8 cellular contexts compared by ENCODE assay signal in genomic region chrX:129737921-129738320, GRCh38. TPM values are rescaled to one million over a fixed set of nuclear protein-coding genes. Genes with fewer than 3 reads are reported as not detected.
DNase-seq lines count a peak whose midpoint lies in the region; ATAC-seq, FAIRE-seq and TF ChIP-seq lines count a peak whose summit lies in the region.
"Had no signal": no experiment of that assay in that cellular context is flagged by ENCODE, and none has a peak within 500 bp of the region (broad histone marks: within the 10 kb centered on the region; RNA-seq: fewer than 3 reads in every experiment).

No MANE protein-coding gene starts in this region.

- H3K9me3 ChIP-seq in gastroesophageal sphincter (no peaks in the 10 kb centered on the region), small intestine (ENCODE audit: control insufficient read depth, low read depth) (no peaks in the 10 kb centered on the region)

- ATAC-seq in GM21529 (IDR thresholded peaks at IDR 0.05; ENCODE audit: unreplicated experiment) (peak; percentile 54), gastroesophageal sphincter (peak; percentile 55), GM19023 (IDR thresholded peaks at IDR 0.05; ENCODE audit: unreplicated experiment) (no peak)
- no peak for ATAC-seq in natural killer cell treated with Interleukin-12 subunit alpha and Interleukin-12 subunit beta and Interleukin-15 and Interleukin-18, amount 100 ng/mL, for 72 hours

- WGBS in gastroesophageal sphincter (ENCODE audit: low coverage in 1 of 2), 2 donors, result 56% methylated on average over 4 of the region's 5 CpGs; no CpG with 5 or more reads in 1 of the 2 donors
- 47 to 56% (median 49%) methylated on average over 5 of the region's 5 CpGs for WGBS in small intestine, 3 donors

- TF ChIP-seq CTCF in gastroesophageal sphincter (IDR thresholded peaks at IDR 0.05), result no peak

- peak overlapping the region in 1 of 4 donors; percentile 51 for H3K27ac ChIP-seq in gastroesophageal sphincter
- H3K27ac ChIP-seq in small intestine (ENCODE audit: low read depth in 1 of 2, low read length in 1 of 2), result peak overlapping the region; percentile 47 to 59

- H3K4me3 Mint-ChIP-seq in natural killer cell treated with Interleukin-12 subunit alpha and Interleukin-12 subunit beta and Interleukin-15 and Interleukin-18, amount 100 ng/mL, for 72 hours, result no peak overlapping the region
- H3K4me3 Mint-ChIP-seq: T-helper 1 cell treated with Interleukin-12 subunit alpha and Interleukin-12 subunit beta and Interleukin-4 antibody, amounts not matched to agents 30 μg/mL and 1 μg/mL, for 36 hours had no signal

- peaks cover 18 to 21% of the 10 kb centered on the region in 2 donors for H3K4me1 Mint-ChIP-seq in natural killer cell treated with Interleukin-12 subunit alpha and Interleukin-12 subunit beta and Interleukin-15 and Interleukin-18, amount 100 ng/mL, for 72 hours (ENCODE audit: low read depth in 2 of 2)

- H3K27me3 ChIP-seq in gastroesophageal sphincter, result no peaks in the 10 kb centered on the region
- no peaks in the 10 kb centered on the region for H3K27me3 ChIP-seq in small intestine (ENCODE audit: control insufficient read depth in 2 of 2, insufficient read depth in 2 of 2, low read length in 2 of 2)

- peaks cover 0 to 6% of the 10 kb centered on the region in 2 donors for H3K27me3 Mint-ChIP-seq in natural killer cell treated with Interleukin-12 subunit alpha and Interleukin-12 subunit beta and Interleukin-15 and Interleukin-18, amount 100 ng/mL, for 72 hours

- H3K4me1 ChIP-seq in gastroesophageal sphincter (no peaks in the 10 kb centered on the region), small intestine (ENCODE audit: control insufficient read depth in 2 of 2, insufficient read depth in 1 of 2, low read depth in 1 of 2, low read length in 1 of 2) (no peaks in the 10 kb centered on the region)

- no peaks in the 10 kb centered on the region for H3K9me3 Mint-ChIP-seq in natural killer cell treated with Interleukin-12 subunit alpha and Interleukin-12 subunit beta and Interleukin-15 and Interleukin-18, amount 100 ng/mL, for 72 hours
- H3K9me3 Mint-ChIP-seq: T-helper 1 cell treated with Interleukin-12 subunit alpha and Interleukin-12 subunit beta and Interleukin-4 antibody, amounts not matched to agents 30 μg/mL and 1 μg/mL, for 36 hours had no signal

- H3K36me3 ChIP-seq in gastroesophageal sphincter (no peaks in the 10 kb centered on the region), small intestine (ENCODE audit: control insufficient read depth in 2 of 2, insufficient read depth in 2 of 2, low read length in 2 of 2) (no peaks in the 10 kb centered on the region)

- no peak for TF ChIP-seq EP300 in gastroesophageal sphincter (IDR thresholded peaks at IDR 0.05)

- H3K4me3 ChIP-seq in gastroesophageal sphincter (no peak overlapping the region), small intestine (ENCODE audit: low read depth in 1 of 2, low read length in 2 of 2) (no peak overlapping the region)

- DNase-seq in RPMI7951 (ENCODE audit: low read depth) (peak; percentile 31), small intestine (peak; percentile 59), cerebellum (ENCODE audit: low spot score) (no peak)
- DNase-seq in natural killer cell treated with Interleukin-12 subunit alpha and Interleukin-12 subunit beta and Interleukin-15 and Interleukin-18, amount 100 ng/mL, for 72 hours (ENCODE audit: low spot score), result no peak

- no peaks in the 10 kb centered on the region for H3K36me3 Mint-ChIP-seq in natural killer cell treated with Interleukin-12 subunit alpha and Interleukin-12 subunit beta and Interleukin-15 and Interleukin-18, amount 100 ng/mL, for 72 hours

- TF ChIP-seq POLR2A in gastroesophageal sphincter (IDR thresholded peaks at IDR 0.05), result no peak

- peak overlapping the region in 1 of 2 donors; percentile 13 for H3K27ac Mint-ChIP-seq in natural killer cell treated with Interleukin-12 subunit alpha and Interleukin-12 subunit beta and Interleukin-15 and Interleukin-18, amount 100 ng/mL, for 72 hours
- H3K27ac Mint-ChIP-seq: T-helper 1 cell treated with Interleukin-12 subunit alpha and Interleukin-12 subunit beta and Interleukin-4 antibody, amounts not matched to agents 30 μg/mL and 1 μg/mL, for 36 hours had no signal

- FAIRE-seq in small intestine (lab: Jason Lieb, UNC), result no peak

RNA-seq across cellular contexts. Expression of gene XPNPEP2, which starts 0.9 kb away (rescaled TPM):
- total RNA-seq in RPMI7951 (2014; rRNA removed; shearing (Covaris generic)), result not detected in 2 replicates
- total RNA-seq in gastroesophageal sphincter (10 to 100 TPM in 1 of 4 donors, 1 to 10 TPM in 2, under 1 TPM in 1; 0.93 to 11.2 (median 6.5) TPM), cerebellum (1.5 TPM)
- 10 to 100 TPM; 27.0 to 80.1 (median 27.3) TPM for polyA plus RNA-seq in small intestine
- under 1 TPM; 0.14 to 0.55 TPM for total RNA-seq in natural killer cell treated with Interleukin-12 subunit alpha and Interleukin-12 subunit beta and Interleukin-15 and Interleukin-18, amount 100 ng/mL, for 72 hours

RNA-seq across cellular contexts. Expression of gene SASH3, which starts 41.8 kb away (rescaled TPM):
- total RNA-seq in RPMI7951 (2014; rRNA removed; shearing (Covaris generic)), result not detected in 2 replicates
- total RNA-seq in gastroesophageal sphincter, result 1 to 10 TPM; 1.9 to 8.2 (median 5.3) TPM
- 10 to 100 TPM in 1 of 3 donors, 1 to 10 TPM in 2; 3.8 to 11.1 (median 7.0) TPM for polyA plus RNA-seq in small intestine
- 100 to 1,000 TPM; 243 to 317 TPM for total RNA-seq in natural killer cell treated with Interleukin-12 subunit alpha and Interleukin-12 subunit beta and Interleukin-15 and Interleukin-18, amount 100 ng/mL, for 72 hours
- total RNA-seq in cerebellum, result 1.8 TPM

Comparison
In these comparisons a context has a peak if more than half of its experiments do, and no peak if none do; other contexts are left out.
1. ATAC-seq: peak in GM21529 (single experiment) and gastroesophageal sphincter (single experiment); none in natural killer cell treated with Interleukin-12 subunit alpha and Interleukin-12 subunit beta and Interleukin-15 and Interleukin-18, amount 100 ng/mL, for 72 hours (0 of 2) and GM19023 (single experiment).
2. DNase-seq: peak in RPMI7951 (single experiment) and small intestine (single experiment); none in natural killer cell treated with Interleukin-12 subunit alpha and Interleukin-12 subunit beta and Interleukin-15 and Interleukin-18, amount 100 ng/mL, for 72 hours (single experiment) and cerebellum (single experiment).
3. RNA of gene SASH3, which starts 41.8 kb away (total RNA-seq): 243 to 317 TPM in natural killer cell treated with Interleukin-12 subunit alpha and Interleukin-12 subunit beta and Interleukin-15 and Interleukin-18, amount 100 ng/mL, for 72 hours; 1.9 to 8.2 TPM in gastroesophageal sphincter, 1.8 TPM in cerebellum (single experiment) and not detected in RPMI7951; every median in the first group is over 10 times any median in the second.